In genomic region chr15:63188937-63189871, GRCh38 we compare ENCODE assay signal across 8 cellular contexts. TPM values are rescaled to one million over a fixed set of nuclear protein-coding genes. Genes with fewer than 3 reads are reported as not detected.
DNase-seq lines count a peak whose midpoint lies in the region; ATAC-seq and TF ChIP-seq lines count a peak whose summit lies in the region.

Gene RAB8B (plus strand): TSS chr15:63189606. CDS start chr15:63189625, 19 bp downstream.

- H3K4me3 ChIP-seq in left ventricle myocardium inferior (peak within 1 kb of the TSS; percentile 77), upper lobe of right lung (peak within 1 kb of the TSS; percentile 66)

- H3K27ac Mint-ChIP-seq in progenitor cell of endocrine pancreas = peak within 1 kb of the TSS; percentile 94

- peaks cover 13% of the 10 kb centered on the region for H3K27me3 Mint-ChIP-seq in progenitor cell of endocrine pancreas

- H3K9me3 ChIP-seq in left ventricle myocardium inferior (replicated peaks) (no peaks in the 10 kb centered on the region), upper lobe of right lung (no peaks in the 10 kb centered on the region)

- peak; percentile 84 for DNase-seq in NCI-H146 treated with DMSO at 0.1 percent for 48 hours (lab: John Stamatoyannopoulos, UW; ENCODE audit: unreplicated experiment)
- peak; percentile 89 to 100 (median 98) for DNase-seq in T-helper 2 cell
- DNase-seq in amygdala (lab: John Stamatoyannopoulos, UW) = peak; percentile 74 to 99 (median 95)
- DNase-seq in left ventricle myocardium inferior = peak; percentile 99
- DNase-seq in progenitor cell of endocrine pancreas (ENCODE audit: low spot score, unreplicated experiment) = peak; percentile 99
- DNase-seq in upper lobe of right lung = peak; percentile 99

- H3K27ac ChIP-seq in left ventricle myocardium inferior (replicated peaks) (peak within 1 kb of the TSS; percentile 83), upper lobe of right lung (peak within 1 kb of the TSS; percentile 80)

- H3K4me1 Mint-ChIP-seq in progenitor cell of endocrine pancreas (ENCODE audit: low read depth) = peaks cover 11% of the 10 kb centered on the region

- H3K36me3 Mint-ChIP-seq in progenitor cell of endocrine pancreas (ENCODE audit: insufficient read depth) = no peaks in the 10 kb centered on the region

- ATAC-seq in GM18498 (IDR thresholded peaks at IDR 0.05; ENCODE audit: unreplicated experiment) (peak; percentile 83), HG02870 (IDR thresholded peaks at IDR 0.05; ENCODE audit: unreplicated experiment) (peak; percentile 61), upper lobe of right lung (peak; percentile 99)

- intact Hi-C loops in left ventricle myocardium inferior (cut with micrococcal nuclease) (no loop called here), upper lobe of right lung (cut with DNase I) (no loop called here)

- H3K36me3 ChIP-seq in left ventricle myocardium inferior (no peaks in the 10 kb centered on the region), upper lobe of right lung (no peaks in the 10 kb centered on the region)

- H3K4me1 ChIP-seq in left ventricle myocardium inferior (peaks cover 51% of the 10 kb centered on the region), upper lobe of right lung (peaks cover 27% of the 10 kb centered on the region)

- peak within 1 kb of the TSS; percentile 95 for H3K4me3 Mint-ChIP-seq in progenitor cell of endocrine pancreas (ENCODE audit: low read depth)

- H3K9me3 Mint-ChIP-seq in progenitor cell of endocrine pancreas (ENCODE audit: low read depth) = no peaks in the 10 kb centered on the region

- no peaks in the 10 kb centered on the region for H3K27me3 ChIP-seq in left ventricle myocardium inferior (ENCODE audit: low read depth)
- no peaks in the 10 kb centered on the region for H3K27me3 ChIP-seq in upper lobe of right lung

- TF ChIP-seq CTCF in left ventricle myocardium inferior (IDR thresholded peaks at IDR 0.05; ENCODE audit: borderline replicate concordance) (no peak), progenitor cell of endocrine pancreas (IDR thresholded peaks at IDR 0.05; ENCODE audit: unreplicated experiment) (no peak), upper lobe of right lung (IDR thresholded peaks at IDR 0.05) (no peak)

RNA-seq across cellular contexts. Expression of gene RAB8B, which starts in this region (rescaled TPM):
- total RNA-seq in left ventricle myocardium inferior (8.1 TPM), progenitor cell of endocrine pancreas (31.6 and 37.2 TPM in 2 replicates), upper lobe of right lung (54.5 TPM)

Comparison
In these comparisons a context has a peak if more than half of its experiments do, and no peak if none do; other contexts are left out.
1. Peak in every context shown above with its lines: DNase-seq, ATAC-seq, H3K4me3 ChIP-seq and H3K27ac ChIP-seq.